10 cellular contexts compared by ENCODE assay signal in genomic region chr1:229059671-229060079, GRCh38.
A peak's percentile ranks its signal among the peaks of the same experiment; 100 is the strongest.
DNase-seq lines count a peak whose midpoint lies in the region; ATAC-seq and TF ChIP-seq lines count a peak whose summit lies in the region.
"Had no signal": no experiment of that assay in that cellular context is flagged by ENCODE, and none has a peak within 500 bp of the region (broad histone marks: within the 10 kb centered on the region; RNA-seq: fewer than 3 reads in every experiment).

No MANE protein-coding gene starts in this region.

- no peaks in the 10 kb centered on the region for H3K9me3 Mint-ChIP-seq in chondrocyte (ENCODE audit: low read depth)

- BruUV-seq in IMR-90 (replicated peaks; lab: Mats Ljungman, UMichigan), result no TSS peak

- H2AK9ac ChIP-seq in IMR-90 (replicated peaks; ENCODE audit: low read depth, low read length, poor library complexity), result no peak overlapping the region

- no peak overlapping the region for H4K5ac ChIP-seq in IMR-90 (ENCODE audit: low read depth, low read length)

- CTCF ChIA-PET in IMR-90 (lab: Yijun Ruan, JAX), result interaction anchor here (1.1 kb wide), 1 partner anchor 8 kb away, joined by 3 read pairs; no protein-coding TSS in a partner anchor

- no peak overlapping the region for H3K4me3 Mint-ChIP-seq in chondrocyte (ENCODE audit: unreplicated experiment)

- no peaks in the 10 kb centered on the region for H4K20me1 ChIP-seq in IMR-90 (ENCODE audit: insufficient read depth, low read length)

- H3K27ac ChIP-seq in IMR-90 (ENCODE audit: insufficient read depth, low read length) (no peak overlapping the region), lung (ENCODE audit: low read depth in 1 of 2, low read length in 1 of 2) (no peak overlapping the region)

- H3K23ac ChIP-seq in IMR-90 (ENCODE audit: low read depth, low read length), result no peak overlapping the region

- no peaks in the 10 kb centered on the region for H3K9me1 ChIP-seq in IMR-90 (ENCODE audit: insufficient read depth, low read length)

- H3K4ac ChIP-seq in IMR-90 (ENCODE audit: low read depth, low read length), result no peak overlapping the region

- ATAC-seq in IMR-90 (ENCODE audit: low read depth) (peak; percentile 48), lung (ENCODE audit: insufficient read depth, low FRiP score) (peak; percentile 54), HG03521 (IDR thresholded peaks at IDR 0.05; ENCODE audit: unreplicated experiment) (no peak), GM21529 (IDR thresholded peaks at IDR 0.05; ENCODE audit: unreplicated experiment) (no peak)

- H3K4me3 ChIP-seq in IMR-90 (ENCODE audit: insufficient read depth, low read depth, low read length), result no peak overlapping the region
- no peak overlapping the region for H3K4me3 ChIP-seq in lung

- H2AFZ ChIP-seq in IMR-90 (replicated peaks; ENCODE audit: low read length, poor library complexity), result peak overlapping the region; percentile 9

- no peaks in the 10 kb centered on the region for H3K36me3 ChIP-seq in IMR-90 (ENCODE audit: control insufficient read depth, insufficient read depth, low read length)
- H3K36me3 ChIP-seq in lung (ENCODE audit: control insufficient read depth in 2 of 2, insufficient read depth in 2 of 2, low read length in 2 of 2), result no peaks in the 10 kb centered on the region

- no peak for TF ChIP-seq RAD21 in IMR-90 (IDR thresholded peaks at IDR 0.05; ENCODE audit: low read length)

- H2AK5ac ChIP-seq in IMR-90 (ENCODE audit: low read depth, low read length), result no peak overlapping the region

- TF ChIP-seq CTCF in IMR-90 (conservative IDR thresholded peaks at IDR 0.05; ENCODE audit: low read depth, low read length) (no peak), chondrocyte (IDR thresholded peaks at IDR 0.05) (no peak), lung (IDR thresholded peaks at IDR 0.05; ENCODE audit: control extremely low read depth, extremely low read depth) (no peak)

- in situ Hi-C loops in IMR-90 (cut with MboI; ENCODE audit: low sequenced_read_pairs), result no loop called here

- dilution Hi-C loops in IMR-90 (cut with HindIII; ENCODE audit: low sequenced_read_pairs, unreplicated experiment), result no loop called here

- DNase-seq in IMR-90, result peak; percentile 4
- no peak for DNase-seq in chondrocyte (ENCODE audit: low spot score)
- no peak for DNase-seq in lung (ENCODE audit: low spot score)
- DNase-seq in stromal cell of bone marrow (ENCODE audit: low read depth), result peak; percentile 24
- DNase-seq in NCI-H524 treated with DMSO at 0.1 percent for 48 hours (lab: John Stamatoyannopoulos, UW), result no peak
- no peak for DNase-seq in NCI-H510A (lab: John Stamatoyannopoulos, UW)
- DNase-seq: activated CD4-positive, alpha-beta T cell treated with anti-CD3 and anti-CD28 coated beads for 1 hour; stimulated activated CD4-positive, alpha-beta T cell treated with anti-CD3 and anti-CD28 coated beads, Interleukin-15, amount 100 ng/mL, for 24 hours had no signal

- no peak overlapping the region for H3K56ac ChIP-seq in IMR-90 (ENCODE audit: extremely low read depth, insufficient read depth, low read length)

- no peak overlapping the region for H2BK20ac ChIP-seq in IMR-90 (ENCODE audit: low read depth, low read length)

- no peak overlapping the region; the same call in 1 of the 2 replicates for H3K18ac ChIP-seq in IMR-90 (ENCODE audit: low read depth, low read length)

- H3K9me3 ChIP-seq in IMR-90 (ENCODE audit: control insufficient read depth, insufficient read depth, low read length), result no peaks in the 10 kb centered on the region
- no peaks in the 10 kb centered on the region for H3K9me3 ChIP-seq in lung (ENCODE audit: control insufficient read depth in 2 of 2, insufficient read depth in 1 of 2, low read length in 1 of 2)

- no peak overlapping the region for H3K9ac ChIP-seq in IMR-90 (ENCODE audit: low read depth, low read length)

- H3K27ac Mint-ChIP-seq in chondrocyte (ENCODE audit: unreplicated experiment), result peak overlapping the region; percentile 60

- no CpG with 5 or more reads among the region's 9 CpGs for WGBS in IMR-90 (ENCODE audit: extremely low coverage in 2 of 2, insufficient read length in 1 of 2), 2 experiments
- WGBS in lung, 2 donors, result 24 to 32% methylated on average over 9 of the region's 9 CpGs

- H4K8ac ChIP-seq in IMR-90 (ENCODE audit: low read depth in 2 of 2, low read length in 2 of 2), result no peak overlapping the region

- H2BK120ac ChIP-seq in IMR-90 (ENCODE audit: low read depth, low read length), result no peak overlapping the region

- no peak overlapping the region for H2BK15ac ChIP-seq in IMR-90 (ENCODE audit: low read depth, low read length)

- peaks cover 23% of the 10 kb centered on the region for H3K27me3 ChIP-seq in IMR-90 (ENCODE audit: control insufficient read depth, insufficient read depth, low read length)
- no peaks in the 10 kb centered on the region for H3K27me3 ChIP-seq in lung (ENCODE audit: control insufficient read depth, insufficient read depth)

- H3K79me1 ChIP-seq in IMR-90 (ENCODE audit: low read depth in 1 of 2, low read length in 2 of 2), result no peaks in the 10 kb centered on the region

- no peak overlapping the region for H2BK5ac ChIP-seq in IMR-90 (ENCODE audit: low read depth, low read length, poor library complexity, severe bottlenecking)

- no peak for TF ChIP-seq POLR2A in IMR-90 (IDR thresholded peaks at IDR 0.05; ENCODE audit: low read depth, low read length)

- no peak overlapping the region for H4K91ac ChIP-seq in IMR-90 (ENCODE audit: insufficient read depth, low read depth, low read length)

- no peak overlapping the region for H3K14ac ChIP-seq in IMR-90 (replicated peaks; ENCODE audit: low read depth, low read length)

- POLR2A ChIA-PET in IMR-90 (lab: Charles Lee; ENCODE audit: unreplicated experiment), result no interaction called here

- peaks cover 4% of the 10 kb centered on the region; the same call in 1 of the 2 replicates for H3K4me1 ChIP-seq in IMR-90 (ENCODE audit: control insufficient read depth, insufficient read depth, low read length)
- peaks cover 0 to 6% of the 10 kb centered on the region in 2 donors for H3K4me1 ChIP-seq in lung (ENCODE audit: control insufficient read depth in 2 of 2, insufficient read depth in 2 of 2, low read length in 2 of 2)

- H3K27me3 Mint-ChIP-seq in chondrocyte (ENCODE audit: low read depth), result peaks cover 11% of the 10 kb centered on the region

- no peaks in the 10 kb centered on the region for H3K36me3 Mint-ChIP-seq in chondrocyte (ENCODE audit: low read depth)

- intact Hi-C loops in IMR-90 (cut with micrococcal nuclease), result no loop called here

- H3K4me1 Mint-ChIP-seq in chondrocyte (ENCODE audit: low read depth), result peaks cover 18% of the 10 kb centered on the region

- H3K4me2 ChIP-seq in IMR-90 (ENCODE audit: low read depth, low read length), result peak overlapping the region; percentile 10; the same call in 1 of the 2 replicates

TF ChIP-seq in IMR-90, 13 proteins besides CTCF, POLR2A, EP300 and RAD21:
- no peak for TF ChIP-seq MXI1 (IDR thresholded peaks at IDR 0.05; ENCODE audit: borderline replicate concordance, low read depth, low read length)
- no peak for TF ChIP-seq CEBPB (IDR thresholded peaks at IDR 0.05; ENCODE audit: low read depth, low read length)
- no peak for TF ChIP-seq SMC3 (IDR thresholded peaks at IDR 0.05; ENCODE audit: low read depth, low read length)
- no peak for TF ChIP-seq MAZ (IDR thresholded peaks at IDR 0.05; ENCODE audit: borderline replicate concordance, low read depth, low read length)
- no peak for TF ChIP-seq RFX5 (IDR thresholded peaks at IDR 0.05; ENCODE audit: low read depth, low read length)
- no peak for TF ChIP-seq NFE2L2 (IDR thresholded peaks at IDR 0.05; ENCODE audit: low read depth, low read length)
- TF ChIP-seq CHD1 (IDR thresholded peaks at IDR 0.05; ENCODE audit: low read depth, low read length), result no peak
- no peak for TF ChIP-seq BHLHE40 (IDR thresholded peaks at IDR 0.05; ENCODE audit: low read depth, low read length)
- TF ChIP-seq FOS (IDR thresholded peaks at IDR 0.05; ENCODE audit: low read depth, low read length), result no peak

Comparison
In these comparisons a context has a peak if more than half of its experiments do, and no peak if none do; other contexts are left out.
1. ATAC-seq: peak in IMR-90 (single experiment) and lung (single experiment); none in HG03521 (single experiment) and GM21529 (single experiment).
2. DNase-seq: peak in IMR-90 (single experiment) and stromal cell of bone marrow (single experiment); none in chondrocyte (single experiment), lung (single experiment), NCI-H524 treated with DMSO at 0.1 percent for 48 hours (single experiment) and NCI-H510A (single experiment).